Comparison of ENCODE assay signal across 8 cellular contexts in genomic region chr3:150602426-150603089, GRCh38. TPM values are rescaled to one million over a fixed set of nuclear protein-coding genes. Genes with fewer than 3 reads are reported as not detected.
A peak's percentile ranks its signal among the peaks of the same experiment; 100 is the strongest.
DNase-seq lines count a peak whose midpoint lies in the region; ATAC-seq, FAIRE-seq and TF ChIP-seq lines count a peak whose summit lies in the region.

No MANE protein-coding gene starts in this region.

- TF ChIP-seq EP300 in A549 (IDR thresholded peaks at IDR 0.05) = no peak

- FAIRE-seq in A549 (lab: Jason Lieb, UNC) = no peak

- TF ChIP-seq CTCF in A549 (IDR thresholded peaks at IDR 0.05) = no peak
- no peak for TF ChIP-seq CTCF in astrocyte of the spinal cord (IDR thresholded peaks at IDR 0.05; ENCODE audit: low read depth, low read length)
- no peak for TF ChIP-seq CTCF in right lobe of liver (IDR thresholded peaks at IDR 0.05)

- POLR2A ChIA-PET in A549 (lab: Yijun Ruan, JAX) = interaction anchor here (0.5 to 1.7 kb wide), 10 partner anchors 9 to 786 kb away, joined by 3 to 13 read pairs (median 5); partner anchors contain the start of genes EIF2A, ERICH6, SERP1 and SIAH2

- H3K36me3 ChIP-seq in right lobe of liver (no peaks in the 10 kb centered on the region), urinary bladder (ENCODE audit: insufficient read depth) (no peaks in the 10 kb centered on the region)

- WGBS in A549 (ENCODE audit: missing lambda C conversion rate) = 35% methylated on average over 5 of the region's 5 CpGs
- 24% methylated on average over 5 of the region's 5 CpGs for WGBS in right lobe of liver (ENCODE audit: insufficient coverage, low coverage, low lambda C conversion rate, missing lambda C conversion rate)
- WGBS in urinary bladder = 28% methylated on average over 5 of the region's 5 CpGs

- TF ChIP-seq RAD21 in A549 (conservative IDR thresholded peaks at IDR 0.05 in 1 of 2, IDR thresholded peaks at IDR 0.05 in 1 of 2) = no peak

- H3K4me1 ChIP-seq in A549 (peaks cover 23% of the 10 kb centered on the region; the same call in 2 of the 3 replicates), right lobe of liver (peaks cover 0 to 17% (median 3%) of the 10 kb centered on the region in 4 donors), urinary bladder (ENCODE audit: insufficient read depth) (peaks cover 1% of the 10 kb centered on the region)

- in situ Hi-C loops in astrocyte of the spinal cord (cut with HindIII; ENCODE audit: low sequenced_read_pairs) = no loop called here

- DNase-seq in A549 (ENCODE audit: low read depth in 1 of 2, low spot score in 1 of 2) (no peak), astrocyte of the spinal cord (ENCODE audit: low read depth, low spot score) (no peak), right lobe of liver (no peak), NCI-H2029 treated with DMSO at 0.1 percent for 48 hours (lab: John Stamatoyannopoulos, UW) (no peak)

- H3K4me2 ChIP-seq in A549 = peak overlapping the region; percentile 82

- intact Hi-C loops in right lobe of liver (cut with DNase I) = no loop called here

- H3K27me3 ChIP-seq in right lobe of liver = no peaks in the 10 kb centered on the region

- ATAC-seq in A549 (peak; percentile 54 to 60; a peak in 5 of 6 replicates), GM19328 (IDR thresholded peaks at IDR 0.05; ENCODE audit: unreplicated experiment) (peak; percentile 6), HG03378 (IDR thresholded peaks at IDR 0.05; ENCODE audit: unreplicated experiment) (peak; percentile 5), right lobe of liver (peak; percentile 16 to 38 (median 21)), GM18858 (IDR thresholded peaks at IDR 0.05; ENCODE audit: unreplicated experiment) (no peak)

- H3K27ac ChIP-seq in A549 = peak overlapping the region; percentile 88 to 92
- H3K27ac ChIP-seq in right lobe of liver = peak overlapping the region; percentile 86 to 88 (median 88)
- peak overlapping the region; percentile 44 for H3K27ac ChIP-seq in urinary bladder (ENCODE audit: low read depth)

- H3K4me3 ChIP-seq in A549 (peak overlapping the region; percentile 70), astrocyte of the spinal cord (ENCODE audit: low read depth, low read length) (peak overlapping the region; percentile 88), right lobe of liver (peak overlapping the region; percentile 63 to 82 (median 67)), urinary bladder (ENCODE audit: low read depth, low read length) (peak overlapping the region; percentile 36)

- TF ChIP-seq POLR2A in A549 (IDR thresholded peaks at IDR 0.05; ENCODE audit: low read length) (no peak), right lobe of liver (IDR thresholded peaks at IDR 0.05) (no peak)

- CTCF ChIA-PET in A549 (lab: Yijun Ruan, JAX) = interaction anchor here (0.8 to 1.1 kb wide), 2 partner anchors 9 to 164 kb away, joined by 3 read pairs; no protein-coding TSS in a partner anchor

- H3K9me3 ChIP-seq in A549 (no peaks in the 10 kb centered on the region), right lobe of liver (no peaks in the 10 kb centered on the region)

TF ChIP-seq in A549, 52 proteins besides CTCF, POLR2A, EP300 and RAD21 (continues in another document):
- TF ChIP-seq REST (IDR thresholded peaks at IDR 0.05) (no peak), FOSB (CRISPR knock-in tag; IDR thresholded peaks at IDR 0.05) (no peak), FOSL2 (IDR thresholded peaks at IDR 0.05) (no peak), FOSL2 (CRISPR knock-in tag; IDR thresholded peaks at IDR 0.05) (no peak), FOXS1 (CRISPR knock-in tag; IDR thresholded peaks at IDR 0.05) (no peak), KDM5A (IDR thresholded peaks at IDR 0.05) (no peak), BCL3 (IDR thresholded peaks at IDR 0.05) (no peak), CBX2 (IDR thresholded peaks at IDR 0.05; ENCODE audit: borderline replicate concordance, low read depth) (no peak), EHMT2 (IDR thresholded peaks at IDR 0.05; ENCODE audit: low read depth) (no peak), ATOH8 (CRISPR knock-in tag; IDR thresholded peaks at IDR 0.05; ENCODE audit: low read depth) (no peak), KDM1A (IDR thresholded peaks at IDR 0.05; ENCODE audit: low read depth) (no peak), CBX8 (IDR thresholded peaks at IDR 0.05) (no peak), RNF2 (IDR thresholded peaks at IDR 0.05; ENCODE audit: borderline replicate concordance, low read depth) (no peak), ZSCAN20 (CRISPR knock-in tag; IDR thresholded peaks at IDR 0.05) (no peak), TFCP2L1 (CRISPR knock-in tag; IDR thresholded peaks at IDR 0.05) (no peak), HEYL (CRISPR knock-in tag; IDR thresholded peaks at IDR 0.05) (no peak), HES2 (IDR thresholded peaks at IDR 0.05) (no peak), HOXA7 (CRISPR knock-in tag; IDR thresholded peaks at IDR 0.05) (no peak)

RNA-seq across cellular contexts. Expression of gene SELENOT, which starts 0.6 kb away (rescaled TPM):
- polyA plus RNA-seq in A549 (2011; rRNA removed) (536 and 846 TPM in 2 replicates), A549 (2017; fragmentation: RNase III; extraction: RNeasy Plus Mini Kit Qiagen cat#74134 plus additional on column Dnase treatment) (97.0 to 113 TPM (median 100 TPM) in 3 replicates), urinary bladder (94.4 TPM)
- polyA plus RNA-seq in A549 (2012; cell fraction: cytosol; rRNA removed) = 219 and 240 TPM in 2 replicates
- 48.1 and 56.6 TPM in 2 replicates for polyA plus RNA-seq in A549 (2012; cell fraction: nucleus; rRNA removed)
- polyA minus RNA-seq in A549 (2011; rRNA and poly(A)+ RNA removed) = 174 and 217 TPM in 2 replicates
- total RNA-seq in right lobe of liver (10 to 100 TPM; 51.1 to 72.8 (median 63.4) TPM), urinary bladder (76.5 TPM)

RNA-seq across cellular contexts. Expression of gene EIF2A, which starts 56.0 kb away (rescaled TPM):
- polyA plus RNA-seq in A549 (2011; rRNA removed) (122 and 141 TPM in 2 replicates), A549 (2017; fragmentation: RNase III; extraction: RNeasy Plus Mini Kit Qiagen cat#74134 plus additional on column Dnase treatment) (105 to 126 TPM (median 110 TPM) in 3 replicates), urinary bladder (63.3 TPM)
- polyA plus RNA-seq in A549 (2012; cell fraction: cytosol; rRNA removed) = 64.3 and 66.7 TPM in 2 replicates
- polyA plus RNA-seq in A549 (2012; cell fraction: nucleus; rRNA removed) = 26.4 and 37.4 TPM in 2 replicates
- 62.0 and 69.8 TPM in 2 replicates for polyA minus RNA-seq in A549 (2011; rRNA and poly(A)+ RNA removed)
- total RNA-seq in right lobe of liver (10 to 100 TPM; 29.8 to 89.9 (median 39.4) TPM), urinary bladder (194 TPM)

RNA-seq across cellular contexts. Expression of gene SERP1, which starts 56.3 kb away (rescaled TPM):
- polyA plus RNA-seq in A549 (2011; rRNA removed) (78.6 and 94.7 TPM in 2 replicates), A549 (2017; fragmentation: RNase III; extraction: RNeasy Plus Mini Kit Qiagen cat#74134 plus additional on column Dnase treatment) (82.9 to 85.8 TPM (median 84.3 TPM) in 3 replicates), urinary bladder (115 TPM)
- 128 and 156 TPM in 2 replicates for polyA plus RNA-seq in A549 (2012; cell fraction: cytosol; rRNA removed)
- 92.5 and 165 TPM in 2 replicates for polyA plus RNA-seq in A549 (2012; cell fraction: nucleus; rRNA removed)
- polyA minus RNA-seq in A549 (2011; rRNA and poly(A)+ RNA removed) = 32.5 and 39.1 TPM in 2 replicates
- total RNA-seq in right lobe of liver (100 to 1,000 TPM in 2 of 6 experiments, 10 to 100 TPM in 4; 65.6 to 367 (median 92.4) TPM), urinary bladder (144 TPM)

Comparison
In these comparisons a context has a peak if more than half of its experiments do, and no peak if none do; other contexts are left out.
1. H3K4me3 ChIP-seq: peak in every context shown above with its lines; median percentile 88 in astrocyte of the spinal cord; 70 in A549; 67 in right lobe of liver; 36 in urinary bladder.